In the genomic region with DNA sequence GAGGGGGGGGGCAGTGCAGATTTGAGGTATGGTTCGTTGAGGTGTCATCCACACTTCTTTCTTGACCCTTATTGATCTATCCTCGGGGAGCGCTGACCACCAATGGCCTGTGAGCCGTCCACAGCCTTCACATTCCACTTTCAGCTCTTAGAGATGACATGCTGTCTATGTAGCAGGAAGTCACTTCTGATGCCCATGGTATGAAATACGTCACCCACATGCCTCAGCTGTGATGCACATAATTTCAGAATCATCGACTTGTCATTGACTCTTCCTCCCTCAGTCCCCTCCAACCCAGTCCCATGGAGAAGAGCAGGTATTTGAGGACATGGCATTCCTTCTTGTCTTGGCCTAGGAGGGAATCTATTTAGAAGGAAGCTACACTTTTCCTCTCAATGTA, we compare ENCODE assay signal across 1 cellular context.
A peak's percentile ranks its signal among the peaks of the same experiment; 100 is the strongest.
TF ChIP-seq lines count a peak whose summit lies in the region.

No MANE protein-coding gene starts in this region.

TF ChIP-seq in HepG2, 621 proteins besides CTCF, POLR2A, EP300 and RAD21:
- TF ChIP-seq ZIK1 (CRISPR knock-in tag; IDR thresholded peaks at IDR 0.05; ENCODE audit: borderline replicate concordance, low read depth): no peak
- peak; percentile 77 for TF ChIP-seq CREB1 (IDR thresholded peaks at IDR 0.05)
- no peak for TF ChIP-seq CREB1 (CRISPR knock-in tag; IDR thresholded peaks at IDR 0.05)
